ENCODE assay signal across 22 cellular contexts in the genomic region with DNA sequence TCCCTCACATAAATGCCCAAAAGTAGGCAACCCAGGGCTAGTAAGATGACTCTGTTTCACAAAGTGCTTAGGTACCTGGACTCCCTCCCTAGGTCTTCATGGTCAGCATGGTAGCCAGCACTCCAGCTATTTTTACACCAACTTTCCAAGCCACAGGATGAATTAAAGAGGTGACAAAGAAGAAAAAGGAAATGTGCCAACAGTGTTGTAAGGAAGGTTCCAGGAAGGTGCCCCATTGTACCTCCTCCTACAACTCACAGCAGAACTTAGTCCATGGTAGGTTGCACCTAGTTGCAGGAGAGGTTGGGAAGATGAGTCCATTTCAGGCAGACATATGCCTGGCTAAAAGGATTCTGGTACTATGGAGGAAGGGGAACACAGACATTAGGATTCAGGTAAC. TPM values are rescaled to one million over a fixed set of nuclear protein-coding genes. Genes with fewer than 3 reads are reported as not detected.
DNase-seq lines count a peak whose midpoint lies in the region; ATAC-seq and TF ChIP-seq lines count a peak whose summit lies in the region.
"Had no signal": no experiment of that assay in that cellular context is flagged by ENCODE, and none has a peak within 500 bp of the region (broad histone marks: within the 10 kb centered on the region; RNA-seq: fewer than 3 reads in every experiment).

No MANE protein-coding gene starts in this region.

- peaks cover 0 to 42% of the 10 kb centered on the region in 2 donors for H3K36me3 ChIP-seq in psoas muscle (ENCODE audit: insufficient read depth in 1 of 2, low read depth in 1 of 2)
- H3K36me3 ChIP-seq: BE2C had no signal

- no peaks in the 10 kb centered on the region for H3K9me3 ChIP-seq in psoas muscle
- H3K9me3 ChIP-seq: BE2C, BLaER1 had no signal

- TF ChIP-seq CTCF in psoas muscle (IDR thresholded peaks at IDR 0.05) = no peak

- intact Hi-C loops in left ventricle myocardium superior (cut with micrococcal nuclease) = no loop called here
- intact Hi-C loops in Right ventricle myocardium superior (cut with DNase I) = no loop called here
- intact Hi-C loops in psoas muscle (cut with DNase I) = no loop called here

- H3K4me1 ChIP-seq in psoas muscle = no peaks in the 10 kb centered on the region
- H3K4me1 ChIP-seq: BE2C, BLaER1 had no signal

- no peak for DNase-seq in left ventricle myocardium superior
- no peak for DNase-seq in Right ventricle myocardium superior
- DNase-seq in psoas muscle = no peak
- DNase-seq in NCI-H2107 treated with DMSO at 0.1 percent for 48 hours (lab: John Stamatoyannopoulos, UW; ENCODE audit: unreplicated experiment) = no peak
- no peak for DNase-seq in nucleus accumbens (lab: John Stamatoyannopoulos, UW)
- DNase-seq: 8988T; ACHN; BE2C; C1 segment of cervical spinal cord; CD4-positive, alpha-beta memory T cell; CD4-positive, CD25-positive, alpha-beta regulatory T cell; CD8-positive, alpha-beta memory T cell; COR-L47; DMS 273 treated with DMSO at 0.1 percent for 48 hours; DMS153; DMS53; DMS79; DND-41; EL; GDM1 had no signal

- ATAC-seq in left ventricle myocardium superior (peak; percentile 17), Right ventricle myocardium superior (ENCODE audit: poor library complexity) (no peak), psoas muscle (peak in 3 of 4 donors; percentile 33 to 71 (median 54))
- ATAC-seq: GM12878 had no signal

- no peaks in the 10 kb centered on the region for H3K27me3 ChIP-seq in psoas muscle (ENCODE audit: insufficient read depth in 3 of 3, low read length in 2 of 3)
- H3K27me3 ChIP-seq: BE2C, BLaER1 had no signal

- no peak overlapping the region for H3K27ac ChIP-seq in psoas muscle
- H3K27ac ChIP-seq: BLaER1 had no signal

- H3K4me3 ChIP-seq in psoas muscle = no peak overlapping the region
- H3K4me3 ChIP-seq: BLaER1, GM12878 had no signal

RNA-seq across cellular contexts. Expression of a gene that starts 19.7 kb away (rescaled TPM):
- total RNA-seq in left ventricle myocardium superior (15.7 TPM), Right ventricle myocardium superior (14.9 TPM), psoas muscle (10 to 100 TPM; 10.7 to 17.8 (median 14.2) TPM)
- 10 to 100 TPM in 2 of 3 donors, 1 to 10 TPM in 1; 9.4 to 28.5 (median 11.1) TPM for polyA plus RNA-seq in psoas muscle
